17 cellular contexts compared by ENCODE assay signal in genomic region chr12:107336705-107337104, GRCh38.
"Had no signal": no experiment of that assay in that cellular context is flagged by ENCODE, and none has a peak within 500 bp of the region (broad histone marks: within the 10 kb centered on the region; RNA-seq: fewer than 3 reads in every experiment).

No MANE protein-coding gene starts in this region.

- H3K36me3 Mint-ChIP-seq: activated CD4-positive, alpha-beta memory T cell treated with anti-CD3 and anti-CD28 coated beads for 36 hours had no signal

- H3K4me3 Mint-ChIP-seq: activated CD4-positive, alpha-beta memory T cell treated with anti-CD3 and anti-CD28 coated beads for 36 hours; activated T-helper 1 cell treated with anti-CD3 and anti-CD28 coated beads, Interleukin-12 subunit alpha, Interleukin-12 subunit beta, Interleukin-2, Interleukin-4 antibody, amounts not matched to agents 30 ng/mL and 10 ng/mL and 1 ng/mL, durations not matched to agents 14 hours and 24 hours and 36 hours; nephron; type B pancreatic cell had no signal

- H3K9me3 ChIP-seq: ascending aorta, gastroesophageal sphincter, right atrium auricular region had no signal

- H3K4me1 ChIP-seq: ascending aorta, gastroesophageal sphincter, right atrium auricular region had no signal

- H3K27me3 Mint-ChIP-seq: activated CD4-positive, alpha-beta memory T cell treated with anti-CD3 and anti-CD28 coated beads for 36 hours had no signal

- H3K27ac Mint-ChIP-seq: activated CD4-positive, alpha-beta memory T cell treated with anti-CD3 and anti-CD28 coated beads for 36 hours; nephron; type B pancreatic cell had no signal

- DNase-seq: activated CD4-positive, alpha-beta T cell treated with anti-CD3 and anti-CD28 coated beads for 1 hour; activated naive CD4-positive, alpha-beta T cell; islet precursor cell; left ventricle myocardium superior; mesendoderm; nucleus accumbens; small intestine; stimulated activated naive CD4-positive, alpha-beta T cell; T-helper 1 cell; T1000 had no signal

- H3K4me3 ChIP-seq: ascending aorta, gastroesophageal sphincter, right atrium auricular region had no signal

- H3K4me1 Mint-ChIP-seq: nephron had no signal

- ATAC-seq: gastroesophageal sphincter, left ventricle myocardium superior had no signal

- H3K27ac ChIP-seq: ascending aorta, gastroesophageal sphincter, right atrium auricular region had no signal

- H3K9me3 Mint-ChIP-seq: activated CD4-positive, alpha-beta memory T cell treated with anti-CD3 and anti-CD28 coated beads for 36 hours; activated T-helper 1 cell treated with anti-CD3 and anti-CD28 coated beads, Interleukin-12 subunit alpha, Interleukin-12 subunit beta, Interleukin-2, Interleukin-4 antibody, amounts not matched to agents 30 ng/mL and 10 ng/mL and 1 ng/mL, durations not matched to agents 14 hours and 24 hours and 36 hours; nephron had no signal

- H3K27me3 ChIP-seq: ascending aorta, right atrium auricular region had no signal

- H3K36me3 ChIP-seq: ascending aorta, gastroesophageal sphincter, right atrium auricular region had no signal
